ENCODE assay signal across 27 cellular contexts in the genomic region with DNA sequence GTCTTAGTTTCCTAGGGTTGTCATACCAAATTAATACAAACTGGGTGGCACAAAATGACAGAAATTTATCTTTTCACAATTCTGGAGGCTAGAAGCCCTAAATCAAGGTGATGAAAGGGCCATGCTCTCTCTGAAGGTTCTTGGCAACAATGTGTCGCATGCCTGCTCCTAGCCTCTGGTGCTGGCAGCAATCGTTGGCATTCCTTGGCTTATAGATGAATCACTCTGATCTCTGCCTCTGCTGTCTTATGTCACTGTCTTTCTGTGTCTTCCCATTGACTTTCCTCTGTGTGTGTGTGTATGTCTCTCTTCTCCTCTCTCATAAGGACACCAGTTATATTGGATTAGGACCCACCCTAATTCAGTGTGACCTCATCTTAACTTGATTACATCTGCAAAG. TPM values are rescaled to one million over a fixed set of nuclear protein-coding genes. Genes with fewer than 3 reads are reported as not detected.
"Had no signal": no experiment of that assay in that cellular context is flagged by ENCODE, and none has a peak within 500 bp of the region (broad histone marks: within the 10 kb centered on the region; RNA-seq: fewer than 3 reads in every experiment).

No MANE protein-coding gene starts in this region.

- H3K27me3 ChIP-seq: body of pancreas had no signal

- DNase-seq: activated CD4-positive, alpha-beta memory T cell treated with anti-CD3 and anti-CD28 coated beads for 36 hours; activated CD4-positive, alpha-beta T cell treated with anti-CD3 and anti-CD28 coated beads, Interleukin-2, amount 10 ng/mL, durations not matched to agents 24 days and 14 days; activated CD4-positive, CD25-positive, alpha-beta regulatory T cell treated with anti-CD3 and anti-CD28 coated beads, Interleukin-2, amount 50 U/mL, for 72 hours; activated CD8-positive, alpha-beta memory T cell treated with anti-CD3 and anti-CD28 coated beads, Interleukin-2, amount 50 U/mL, for 4 hours; activated effector memory CD4-positive, alpha-beta T cell treated with anti-CD3 and anti-CD28 coated beads, Interleukin-2, amount 50 U/mL, for 16 hours; activated naive CD4-positive, alpha-beta T cell treated with anti-CD3 and anti-CD28 coated beads for 36 hours; activated naive CD8-positive, alpha-beta T cell treated with anti-CD3 and anti-CD28 coated beads for 36 hours; activated T-cell treated with anti-CD3 and anti-CD28 coated beads, Interleukin-2, amount 50 U/mL, for 1 hour; aorta; body of pancreas; cerebellar nuclear complex; colonic mucosa; effector CD8-positive, alpha-beta T cell; heart right ventricle; left lung; lower lobe of right lung; mesenchymal stem cell; natural killer cell; occipital lobe; right cardiac atrium; stimulated activated CD4-positive, alpha-beta T cell treated with anti-CD3 and anti-CD28 coated beads, Interleukin-2, amount 100 ng/mL, for 48 hours; T-helper 17 cell; T1000 had no signal

- H3K9ac ChIP-seq: neural progenitor cell had no signal

- ATAC-seq: body of pancreas, heart right ventricle, left lung, lower lobe of right lung, natural killer cell, right cardiac atrium, T-helper 17 cell had no signal

- H3K4me1 ChIP-seq: adrenal gland, body of pancreas, colonic mucosa, heart right ventricle, left lung, lower lobe of right lung, neural progenitor cell had no signal

- H3K9me3 ChIP-seq: adrenal gland, body of pancreas, colonic mucosa, left lung, lower lobe of right lung had no signal

- H3K27ac ChIP-seq: adrenal gland, body of pancreas, cardiac muscle cell, colonic mucosa, heart right ventricle, left lung, lower lobe of right lung, neural progenitor cell had no signal

- H2AFZ ChIP-seq: neural progenitor cell had no signal

- H3K36me3 ChIP-seq: adrenal gland, cardiac muscle cell, colonic mucosa, heart right ventricle, left lung, lower lobe of right lung, neural progenitor cell had no signal

- H3K4me2 ChIP-seq: neural progenitor cell had no signal

- H3K4me3 ChIP-seq: adrenal gland, body of pancreas, cardiac muscle cell, colonic mucosa, heart right ventricle, left lung, lower lobe of right lung, neural progenitor cell had no signal

RNA-seq across cellular contexts. Expression of a gene that starts 15.9 kb away (rescaled TPM):
- total RNA-seq: activated CD4-positive, alpha-beta T cell treated with anti-CD3 and anti-CD28 coated beads, Interleukin-2, amount 10 ng/mL, durations not matched to agents 24 days and 14 days; activated T-helper 1 cell treated with anti-CD3 and anti-CD28 coated beads, Interleukin-12 subunit alpha, Interleukin-12 subunit beta, Interleukin-2, Interleukin-4 antibody, amounts not matched to agents 30 ng/mL and 10 ng/mL and 1 ng/mL, durations not matched to agents 14 hours and 24 hours and 36 hours had no signal
